ENCODE assay signal across 14 cellular contexts in the genomic region with DNA sequence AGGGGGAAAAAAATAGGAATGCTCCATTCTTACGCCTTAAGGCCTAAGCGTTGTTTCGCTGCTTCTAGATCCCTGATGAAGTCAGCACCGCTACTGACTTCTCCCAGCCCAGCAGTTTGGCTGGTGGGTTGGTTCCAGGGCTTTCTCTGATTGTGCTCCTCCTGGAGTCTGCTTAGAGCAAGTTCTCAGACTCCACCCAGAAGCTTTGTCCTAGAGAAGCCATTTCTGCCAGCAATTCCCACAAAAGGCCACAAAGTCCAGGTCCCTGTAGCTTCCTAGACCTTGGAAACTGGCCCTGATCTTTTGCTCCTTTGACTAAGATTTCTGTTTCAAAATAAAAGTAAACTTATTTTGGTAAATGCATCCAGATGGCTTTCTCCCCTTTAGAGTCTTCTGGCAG.
DNase-seq lines count a peak whose midpoint lies in the region; ATAC-seq and TF ChIP-seq lines count a peak whose summit lies in the region.
"Had no signal": no experiment of that assay in that cellular context is flagged by ENCODE, and none has a peak within 500 bp of the region (broad histone marks: within the 10 kb centered on the region; RNA-seq: fewer than 3 reads in every experiment).

No MANE protein-coding gene starts in this region.

- H3K4me1 ChIP-seq in mucosa of descending colon (ENCODE audit: low read depth) (no peaks in the 10 kb centered on the region), stomach (no peaks in the 10 kb centered on the region)

- no peak for TF ChIP-seq POLR2A in stomach (IDR thresholded peaks at IDR 0.05)

- H3K36me3 ChIP-seq in mucosa of descending colon (ENCODE audit: low read depth) (no peaks in the 10 kb centered on the region), stomach (no peaks in the 10 kb centered on the region)

- DNase-seq in Right ventricle myocardium inferior (ENCODE audit: missing footprints) (peak; percentile 76), cardiac septum (ENCODE audit: low spot score) (no peak), fibroblast of pulmonary artery (ENCODE audit: low read depth) (peak; percentile 62), mucosa of descending colon (no peak), nucleus accumbens (lab: John Stamatoyannopoulos, UW) (no peak), putamen (ENCODE audit: low spot score) (no peak), NCI-H526 (lab: John Stamatoyannopoulos, UW) (no peak), stomach (no peak)
- DNase-seq: activated naive CD4-positive, alpha-beta T cell treated with anti-CD3 and anti-CD28 coated beads, Interleukin-2, amount 10 ng/mL, durations not matched to agents 7 days and 5 days; COR-L47; natural killer cell; SHP77 treated with DMSO at 0.1 percent for 48 hours; stimulated activated naive CD8-positive, alpha-beta T cell treated with anti-CD3 and anti-CD28 coated beads, Interleukin-15, amount 100 ng/mL, for 72 hours had no signal

- peak; percentile 95 for ATAC-seq in Right ventricle myocardium inferior
- peak; percentile 42 for ATAC-seq in mucosa of descending colon
- ATAC-seq: natural killer cell; stimulated activated naive CD8-positive, alpha-beta T cell treated with anti-CD3 and anti-CD28 coated beads, Interleukin-15, amount 100 ng/mL, for 72 hours had no signal

- WGBS in stomach, 5 donors = 82 to 97% (median 91%) methylated on average over 4 of the region's 4 CpGs

- peak overlapping the region in 2 of 5 donors; percentile 17 to 38 for H3K27ac ChIP-seq in stomach

- no peaks in the 10 kb centered on the region for H3K9me3 ChIP-seq in mucosa of descending colon
- no peaks in the 10 kb centered on the region for H3K9me3 ChIP-seq in stomach

- H3K27me3 ChIP-seq in stomach = no peaks in the 10 kb centered on the region

- H3K4me3 ChIP-seq in fibroblast of pulmonary artery (replicated peaks; ENCODE audit: low read depth, low read length) = no peak overlapping the region
- no peak overlapping the region for H3K4me3 ChIP-seq in mucosa of descending colon
- H3K4me3 ChIP-seq in stomach = no peak overlapping the region
- H3K4me3 ChIP-seq: skin epidermis had no signal

- TF ChIP-seq EP300 in stomach (IDR thresholded peaks at IDR 0.05) = no peak

- peak; percentile 36 for TF ChIP-seq CTCF in fibroblast of pulmonary artery (IDR thresholded peaks at IDR 0.05; ENCODE audit: low read length, missing control alignments)
- TF ChIP-seq CTCF in mucosa of descending colon (IDR thresholded peaks at IDR 0.05) = no peak
- no peak for TF ChIP-seq CTCF in stomach (IDR thresholded peaks at IDR 0.05)

- intact Hi-C loops in Right ventricle myocardium inferior (cut with DNase I) = loop anchor here (5.0 to 10.0 kb wide), 2 partner anchors 106 to 153 kb away; no protein-coding TSS in a partner anchor
- intact Hi-C loops in cardiac septum (cut with DNase I) = loop anchor here (5.0 kb wide), 2 partner anchors 67 to 153 kb away; partner anchors contain the start of gene KCTD12
- intact Hi-C loops in mucosa of descending colon (cut with DNase I, micrococcal nuclease) = no loop called here
- intact Hi-C loops in stomach (cut with DNase I; ENCODE audit: low total_unique reads) = no loop called here

Comparison
In these comparisons a context has a peak if more than half of its experiments do, and no peak if none do; other contexts are left out.
1. DNase-seq: peak in Right ventricle myocardium inferior (single experiment) and fibroblast of pulmonary artery (single experiment); none in cardiac septum (single experiment), mucosa of descending colon (0 of 3), nucleus accumbens (0 of 56), putamen (single experiment), NCI-H526 (0 of 2) and stomach (single experiment).
2. intact Hi-C loops: an anchor here in Right ventricle myocardium inferior (5.0 to 10.0 kb wide) and cardiac septum (5.0 kb wide); none called in mucosa of descending colon and stomach.